20 cellular contexts compared by ENCODE assay signal in the genomic region with DNA sequence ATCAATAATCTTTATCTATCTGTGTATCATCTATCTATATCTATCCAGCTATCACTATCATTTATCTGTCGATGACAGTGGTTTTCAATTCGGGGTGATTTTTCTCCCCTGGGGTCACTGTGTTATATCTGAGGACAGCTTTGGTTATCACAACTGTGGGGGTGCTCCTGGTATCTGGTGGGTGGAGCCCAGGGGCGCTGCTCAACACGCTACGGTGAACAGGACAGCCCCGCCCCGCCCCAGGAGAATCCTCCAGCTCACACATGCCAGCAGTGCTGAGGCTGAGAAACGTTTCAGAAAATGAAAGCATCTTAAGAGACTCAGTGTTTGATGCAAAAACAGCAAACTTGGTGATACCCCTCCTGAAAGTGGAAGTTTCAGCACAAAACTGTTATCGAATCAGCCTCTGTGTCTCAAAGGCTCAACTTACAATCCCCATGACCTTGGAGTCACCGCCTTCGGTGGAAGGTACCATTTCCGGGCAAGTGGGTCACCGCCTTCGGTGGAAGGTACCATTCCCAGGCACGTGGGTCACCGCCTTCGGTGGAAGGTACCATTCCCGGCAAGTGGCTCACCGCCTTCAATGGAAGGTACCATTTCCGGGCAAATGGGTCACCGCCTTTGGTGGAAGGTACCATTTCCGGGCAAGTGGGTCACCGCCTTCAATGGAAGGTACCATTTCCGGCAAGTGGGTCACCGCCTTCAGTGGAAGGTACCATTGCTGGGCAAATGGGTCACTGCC.
DNase-seq lines count a peak whose midpoint lies in the region; ATAC-seq, FAIRE-seq and TF ChIP-seq lines count a peak whose summit lies in the region.
"Had no signal": no experiment of that assay in that cellular context is flagged by ENCODE, and none has a peak within 500 bp of the region (broad histone marks: within the 10 kb centered on the region; RNA-seq: fewer than 3 reads in every experiment).

No MANE protein-coding gene starts in this region.

- H3K27ac ChIP-seq in OCI-LY3 (ENCODE audit: low read length) (peak overlapping the region; percentile 91), H1 (ENCODE audit: low read depth, low read length) (no peak overlapping the region), testis (no peak overlapping the region)
- H3K27ac ChIP-seq: C4-2B had no signal

- H2BK12ac ChIP-seq in H1 (ENCODE audit: low read depth, low read length): peak overlapping the region; percentile 32; the same call in 1 of the 2 replicates

- peaks cover 25% of the 10 kb centered on the region for H3K36me3 ChIP-seq in OCI-LY3 (replicated peaks; ENCODE audit: low read depth, low read length)
- no peaks in the 10 kb centered on the region for H3K36me3 ChIP-seq in H1 (ENCODE audit: control insufficient read depth in 2 of 4, insufficient read depth in 4 of 4, low read length in 3 of 4)
- no peaks in the 10 kb centered on the region for H3K36me3 ChIP-seq in testis (ENCODE audit: low read depth, missing control alignments)
- H3K36me3 ChIP-seq: BE2C had no signal

- H3K56ac ChIP-seq in H1 (replicated peaks; ENCODE audit: insufficient read length, low read depth, low read length): no peak overlapping the region

- H3K79me2 ChIP-seq in OCI-LY3 (ENCODE audit: low read length): no peaks in the 10 kb centered on the region; the same call in 1 of the 2 replicates
- H3K79me2 ChIP-seq in H1 (ENCODE audit: control insufficient read depth in 1 of 2, insufficient read depth in 2 of 2, low read length in 2 of 2): no peaks in the 10 kb centered on the region

- 0 out of 3 replicates have a peak, but pooled peaks of 1 of the 2 experiments have one; percentile 37 for TF ChIP-seq EP300 in H1 (IDR thresholded peaks at IDR 0.05; ENCODE audit: borderline replicate concordance in 1 of 2, low read depth in 2 of 2, low read length in 2 of 2)

- peak overlapping the region; percentile 22; the same call in 1 of the 2 replicates for H2BK15ac ChIP-seq in H1 (ENCODE audit: low read length)

- no peak overlapping the region for H2BK120ac ChIP-seq in H1 (replicated peaks; ENCODE audit: low read depth, low read length)

- H3K4me3 ChIP-seq in OCI-LY3 (ENCODE audit: low read length): peak overlapping the region; percentile 74
- no peak overlapping the region for H3K4me3 ChIP-seq in H1 (ENCODE audit: extremely low read depth in 1 of 4, insufficient read depth in 2 of 4, low read depth in 3 of 4, low read length in 4 of 4)
- peak overlapping the region; percentile 15 to 38 for H3K4me3 ChIP-seq in testis

- no peak for ATAC-seq in GM21786 (IDR thresholded peaks at IDR 0.05; ENCODE audit: unreplicated experiment)
- ATAC-seq: HCT116 had no signal

- H4K5ac ChIP-seq in H1 (ENCODE audit: insufficient read length, low read depth, low read length): no peak overlapping the region

- H3K18ac ChIP-seq in H1 (ENCODE audit: extremely low read depth, low read length): peak overlapping the region; percentile 39; the same call in 1 of the 2 replicates

- H3K4me1 ChIP-seq in OCI-LY3 (ENCODE audit: low read length): peaks cover 51% of the 10 kb centered on the region
- H3K4me1 ChIP-seq in H1 (replicated peaks in 1 of 4; ENCODE audit: control insufficient read depth in 3 of 4, insufficient read depth in 4 of 4, low read length in 3 of 4): peaks cover 7 to 22% (median 13%) of the 10 kb centered on the region in 4 experiments
- H3K4me1 ChIP-seq in testis: no peaks in the 10 kb centered on the region
- H3K4me1 ChIP-seq: BE2C had no signal

- H3K9me3 ChIP-seq in OCI-LY3 (ENCODE audit: insufficient read depth, low read length) (no peaks in the 10 kb centered on the region), H1 (ENCODE audit: insufficient read depth in 2 of 2, low read depth in 1 of 2, low read length in 1 of 2) (peaks cover 6 to 10% of the 10 kb centered on the region in 2 experiments; a peak in 3 of 4 replicates), testis (no peaks in the 10 kb centered on the region)
- H3K9me3 ChIP-seq: BE2C had no signal

- no peak overlapping the region; the same call in 1 of the 2 replicates for H4K8ac ChIP-seq in H1 (ENCODE audit: extremely low read depth, insufficient read depth, low read length)

- H4K20me1 ChIP-seq in OCI-LY3 (ENCODE audit: insufficient read depth, low read length) (no peaks in the 10 kb centered on the region), H1 (replicated peaks in 1 of 2; ENCODE audit: control insufficient read depth in 1 of 2, insufficient read depth in 2 of 2, low read length in 2 of 2) (peaks cover 0 to 2% of the 10 kb centered on the region in 2 experiments)

- H3K27me3 ChIP-seq in OCI-LY3 (ENCODE audit: low read depth, low read length) (no peaks in the 10 kb centered on the region), H1 (replicated peaks in 1 of 4; ENCODE audit: control insufficient read depth in 3 of 4, extremely low read depth in 1 of 4, insufficient read depth in 3 of 4, low read length in 3 of 4) (no peaks in the 10 kb centered on the region), testis (no peaks in the 10 kb centered on the region)
- H3K27me3 ChIP-seq: BE2C had no signal

- H3K4me2 ChIP-seq in OCI-LY3 (ENCODE audit: low read length) (peak overlapping the region; percentile 94), H1 (ENCODE audit: insufficient read depth in 1 of 2, low read depth in 2 of 2, low read length in 2 of 2) (no peak overlapping the region)

- DNase-seq in activated gamma-delta T cell (lab: John Stamatoyannopoulos, UW) (peak; percentile 7), activated gamma-delta T cell treated with Interleukin-2 at 50 U/mL for 16 hours (no peak), H1 (ENCODE audit: low read depth in 1 of 2, low spot score in 2 of 2) (peak in 1 of 2 experiments; percentile 48), testis (no peak), NCI-H2171 treated with DMSO at 0.1 percent for 48 hours (lab: John Stamatoyannopoulos, UW) (no peak), DMS53 treated with DMSO at 0.1 percent for 48 hours (lab: John Stamatoyannopoulos, UW; ENCODE audit: unreplicated experiment) (no peak)
- DNase-seq: BE2C; CD4-positive, alpha-beta memory T cell; COR-L47; DMS153; DND-41; GDM1 had no signal

- POLR2A ChIA-PET in H1 (lab: Charles Lee; ENCODE audit: partially characterized antibody): no interaction called here

- intact Hi-C loops in testis (cut with DNase I; ENCODE audit: low total_unique reads): no loop called here

- H3K9ac ChIP-seq in OCI-LY3 (ENCODE audit: low read length) (peak overlapping the region; percentile 79), H1 (replicated peaks in 1 of 4; ENCODE audit: extremely low read depth in 1 of 4, low read depth in 3 of 4, low read length in 3 of 4) (no peak overlapping the region)

- TF ChIP-seq POLR2A in H1 (IDR thresholded peaks at IDR 0.05; ENCODE audit: control extremely low read depth in 1 of 2, low read depth in 2 of 2, low read length in 2 of 2) (no peak), testis (IDR thresholded peaks at IDR 0.05) (no peak)

- H2AFZ ChIP-seq in OCI-LY3 (ENCODE audit: low read depth, low read length): peak overlapping the region; percentile 36; the same call in 1 of the 2 replicates
- no peak overlapping the region for H2AFZ ChIP-seq in H1 (ENCODE audit: low read length)

- H2AK5ac ChIP-seq in H1 (ENCODE audit: low read depth, low read length): no peak overlapping the region

- peak overlapping the region; percentile 92; the same call in 1 of the 2 replicates for H2BK20ac ChIP-seq in H1 (ENCODE audit: low read length)

- H3K14ac ChIP-seq in H1 (ENCODE audit: insufficient read length): no peak overlapping the region

- H3K23me2 ChIP-seq in H1 (ENCODE audit: low read depth, low read length): peaks cover 13% of the 10 kb centered on the region

- H3K79me1 ChIP-seq in H1 (ENCODE audit: low read depth, low read length): peaks cover 3% of the 10 kb centered on the region; the same call in 1 of the 2 replicates

- no peak for FAIRE-seq in H1 (lab: Jason Lieb, UNC)
- FAIRE-seq: D721Med, GM12892, GM19239, H54 had no signal

- TF ChIP-seq CTCF in OCI-LY3 (IDR thresholded peaks at IDR 0.05; ENCODE audit: low read depth, low read length) (no peak), H1 (IDR thresholded peaks at IDR 0.05; ENCODE audit: control extremely low read depth in 1 of 3, insufficient read depth in 1 of 3, low read depth in 1 of 3, low read length in 3 of 3) (no peak), testis (IDR thresholded peaks at IDR 0.05) (no peak)

- 89% methylated on average over 25 of the region's 25 CpGs; no CpG with 5 or more reads in 1 of the 2 experiments for WGBS in H1 (ENCODE audit: extremely low coverage in 1 of 2, insufficient coverage in 1 of 2, insufficient read length in 1 of 2, insufficient replicate concordance in 2 of 2, low coverage in 1 of 2, low lambda C conversion rate in 2 of 2, missing lambda C conversion rate in 1 of 2), 2 experiments
- WGBS in testis, 2 donors: 72 to 79% methylated on average over 24 to 25 of the region's 25 CpGs

- CTCF ChIA-PET in H1 (lab: Charles Lee; ENCODE audit: partially characterized antibody): no interaction called here

- H3K4ac ChIP-seq in H1 (replicated peaks; ENCODE audit: insufficient read length, low read depth, low read length): no peak overlapping the region

- H4K91ac ChIP-seq in H1 (replicated peaks; ENCODE audit: insufficient read length, low read length): no peak overlapping the region

- H2BK5ac ChIP-seq in H1 (ENCODE audit: low read depth, low read length): peak overlapping the region; percentile 60; the same call in 1 of the 2 replicates

- no peak overlapping the region for H3K23ac ChIP-seq in H1 (ENCODE audit: insufficient read length)

- TF ChIP-seq RAD21 in H1 (IDR thresholded peaks at IDR 0.05 in 1 of 2, conservative IDR thresholded peaks at IDR 0.05 in 1 of 2; ENCODE audit: low read depth in 2 of 2, low read length in 2 of 2): no peak

TF ChIP-seq in H1, 55 proteins besides CTCF, POLR2A, EP300 and RAD21:
- no peak for TF ChIP-seq CREB1 (IDR thresholded peaks at IDR 0.05)
- TF ChIP-seq CHD1 (IDR thresholded peaks at IDR 0.05; ENCODE audit: low read depth, low read length): peak; percentile 81; the same call in 1 of the 2 replicates
- no peak for TF ChIP-seq HDAC6 (IDR thresholded peaks at IDR 0.05; ENCODE audit: low read depth, low read length)
- TF ChIP-seq RBBP5 (IDR thresholded peaks at IDR 0.05; ENCODE audit: borderline replicate concordance, low read depth, low read length): no peak
- TF ChIP-seq TBP (IDR thresholded peaks at IDR 0.05; ENCODE audit: low read depth, low read length): no peak
- TF ChIP-seq, protein P1, sequence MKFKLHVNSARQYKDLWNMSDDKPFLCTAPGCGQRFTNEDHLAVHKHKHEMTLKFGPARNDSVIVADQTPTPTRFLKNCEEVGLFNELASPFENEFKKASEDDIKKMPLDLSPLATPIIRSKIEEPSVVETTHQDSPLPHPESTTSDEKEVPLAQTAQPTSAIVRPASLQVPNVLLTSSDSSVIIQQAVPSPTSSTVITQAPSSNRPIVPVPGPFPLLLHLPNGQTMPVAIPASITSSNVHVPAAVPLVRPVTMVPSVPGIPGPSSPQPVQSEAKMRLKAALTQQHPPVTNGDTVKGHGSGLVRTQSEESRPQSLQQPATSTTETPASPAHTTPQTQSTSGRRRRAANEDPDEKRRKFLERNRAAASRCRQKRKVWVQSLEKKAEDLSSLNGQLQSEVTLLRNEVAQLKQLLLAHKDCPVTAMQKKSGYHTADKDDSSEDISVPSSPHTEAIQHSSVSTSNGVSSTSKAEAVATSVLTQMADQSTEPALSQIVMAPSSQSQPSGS (IDR thresholded peaks at IDR 0.05; ENCODE audit: low read length): no peak
- TF ChIP-seq KDM5A (IDR thresholded peaks at IDR 0.05; ENCODE audit: low read length): no peak

Comparison
In these comparisons a context has a peak if more than half of its experiments do, and no peak if none do; other contexts are left out.
1. H3K4me3 ChIP-seq: peak in OCI-LY3 (single experiment) and testis (2 of 2); none in H1 (0 of 4).